ENCODE assay signal across 34 cellular contexts in genomic region chr16:30769379-30770089, GRCh38. TPM values are rescaled to one million over a fixed set of nuclear protein-coding genes. Genes with fewer than 3 reads are reported as not detected.
DNase-seq lines count a peak whose midpoint lies in the region; ATAC-seq and TF ChIP-seq lines count a peak whose summit lies in the region.
"Had no signal": no experiment of that assay in that cellular context is flagged by ENCODE, and none has a peak within 500 bp of the region (broad histone marks: within the 10 kb centered on the region; RNA-seq: fewer than 3 reads in every experiment).

No MANE protein-coding gene starts in this region.

- no peak overlapping the region for H3K27ac ChIP-seq in lower lobe of right lung
- H3K27ac ChIP-seq: breast epithelium, HL-60, SJCRH30, thoracic aorta, uterus, WERI-Rb-1 had no signal

- H3K27ac Mint-ChIP-seq in CD14-positive monocyte, result peak overlapping the region in 1 of 7 donors; percentile 54
- no peak overlapping the region for H3K27ac Mint-ChIP-seq in activated B cell treated with CpG ODN at 0.5 μM for 24 hours
- H3K27ac Mint-ChIP-seq: activated CD4-positive, alpha-beta T cell treated with anti-CD3 and anti-CD28 coated beads, Interleukin-2, amount 10 ng/mL, durations not matched to agents 24 days and 14 days; activated naive CD4-positive, alpha-beta T cell treated with anti-CD3 and anti-CD28 coated beads, Interleukin-2, amount 50 U/mL, for 72 hours; activated T-helper 2 cell treated with anti-CD3 and anti-CD28 coated beads, Interferon-gamma antibody, Interleukin-2, Interleukin-4, amounts not matched to agents 10 μg/mL and 5 μg/mL and 100 μg/mL, durations not matched to agents 14 hours and 24 hours and 36 hours; CD4-positive, CD25-positive, alpha-beta regulatory T cell had no signal

- TF ChIP-seq CTCF in CD14-positive monocyte (IDR thresholded peaks at IDR 0.05), result no peak
- TF ChIP-seq CTCF in activated B cell treated with CpG ODN at 0.5 μM for 24 hours (IDR thresholded peaks at IDR 0.05), result no peak
- TF ChIP-seq CTCF in lower lobe of right lung (IDR thresholded peaks at IDR 0.05), result no peak

- peaks cover 7% of the 10 kb centered on the region for H3K4me1 Mint-ChIP-seq in CD14-positive monocyte
- peaks cover 29% of the 10 kb centered on the region for H3K4me1 Mint-ChIP-seq in activated B cell treated with CpG ODN at 0.5 μM for 24 hours

- H3K36me3 ChIP-seq in lower lobe of right lung, result peaks cover 100% of the 10 kb centered on the region
- H3K36me3 ChIP-seq: uterus had no signal

- peaks cover 0 to 2% (median 0%) of the 10 kb centered on the region in 3 donors for H3K27me3 Mint-ChIP-seq in CD14-positive monocyte (ENCODE audit: low read depth in 3 of 3)
- no peaks in the 10 kb centered on the region for H3K27me3 Mint-ChIP-seq in activated B cell treated with CpG ODN at 0.5 μM for 24 hours
- H3K27me3 Mint-ChIP-seq: activated CD4-positive, alpha-beta T cell treated with anti-CD3 and anti-CD28 coated beads, Interleukin-2, amount 10 ng/mL, durations not matched to agents 24 days and 14 days; CD4-positive, CD25-positive, alpha-beta regulatory T cell; stimulated activated naive CD8-positive, alpha-beta T cell treated with anti-CD3 and anti-CD28 coated beads, Interleukin-15, amount 100 ng/mL, for 72 hours had no signal

- H3K4me3 Mint-ChIP-seq in CD14-positive monocyte (no peak overlapping the region), activated B cell treated with CpG ODN at 0.5 μM for 24 hours (no peak overlapping the region)
- H3K4me3 Mint-ChIP-seq: activated CD4-positive, alpha-beta T cell treated with anti-CD3 and anti-CD28 coated beads, Interleukin-2, amount 10 ng/mL, durations not matched to agents 24 days and 14 days; immature natural killer cell; stimulated activated naive CD8-positive, alpha-beta T cell treated with anti-CD3 and anti-CD28 coated beads, Interleukin-15, amount 100 ng/mL, for 72 hours had no signal

- H3K4me1 ChIP-seq in lower lobe of right lung, result peaks cover 1% of the 10 kb centered on the region
- H3K4me1 ChIP-seq: breast epithelium, SJCRH30, uterus had no signal

- no peak overlapping the region for H3K4me3 ChIP-seq in lower lobe of right lung
- H3K4me3 ChIP-seq: breast epithelium, SJCRH30, smooth muscle cell, thoracic aorta, uterus had no signal

- intact Hi-C loops in CD14-positive monocyte (cut with micrococcal nuclease) (loop anchor here in 1 of 2 donors (10.0 kb wide), 1 partner anchor 155 kb away; the partner anchor contains the start of gene FBXL19), activated B cell treated with CpG ODN at 0.5 μM for 24 hours (cut with micrococcal nuclease) (loop anchor here (5.0 kb wide), 1 partner anchor 38 kb away; no protein-coding TSS in a partner anchor), lower lobe of right lung (cut with DNase I) (no loop called here)

- POLR2A ChIA-PET in activated B cell treated with CpG ODN at 0.5 μM for 24 hours (lab: Charles Lee), result interaction anchor here (0.6 to 1.0 kb wide), 4 partner anchors 21 to 900 kb away, joined by 3 to 10 read pairs (median 4); partner anchors contain the start of gene PHKG2

- peaks cover 87 to 100% of the 10 kb centered on the region in 2 donors for H3K36me3 Mint-ChIP-seq in CD14-positive monocyte
- peaks cover 95% of the 10 kb centered on the region for H3K36me3 Mint-ChIP-seq in activated B cell treated with CpG ODN at 0.5 μM for 24 hours (ENCODE audit: low read depth)

- CTCF ChIA-PET in activated B cell treated with CpG ODN at 0.5 μM for 24 hours (lab: Charles Lee), result no interaction called here

- no peaks in the 10 kb centered on the region for H3K27me3 ChIP-seq in lower lobe of right lung (ENCODE audit: low read depth)
- H3K27me3 ChIP-seq: breast epithelium, SJCRH30, uterus had no signal

- no peaks in the 10 kb centered on the region for H3K9me3 Mint-ChIP-seq in CD14-positive monocyte
- H3K9me3 Mint-ChIP-seq in activated B cell treated with CpG ODN at 0.5 μM for 24 hours, result no peaks in the 10 kb centered on the region
- H3K9me3 Mint-ChIP-seq: activated CD4-positive, alpha-beta T cell treated with anti-CD3 and anti-CD28 coated beads, Interleukin-2, amount 10 ng/mL, durations not matched to agents 24 days and 14 days; activated naive CD4-positive, alpha-beta T cell treated with anti-CD3 and anti-CD28 coated beads, Interleukin-2, amount 50 U/mL, for 72 hours; activated T-helper 2 cell treated with anti-CD3 and anti-CD28 coated beads, Interferon-gamma antibody, Interleukin-2, Interleukin-4, amounts not matched to agents 10 μg/mL and 5 μg/mL and 100 μg/mL, durations not matched to agents 14 hours and 24 hours and 36 hours; CD4-positive, CD25-positive, alpha-beta regulatory T cell; stimulated activated naive CD8-positive, alpha-beta T cell treated with anti-CD3 and anti-CD28 coated beads, Interleukin-15, amount 100 ng/mL, for 72 hours had no signal

- ATAC-seq in activated B cell treated with CpG ODN at 0.5 μM for 24 hours (ENCODE audit: low read depth) (peak; percentile 64), lower lobe of right lung (no peak), GM19455 (IDR thresholded peaks at IDR 0.05; ENCODE audit: unreplicated experiment) (no peak)
- ATAC-seq: activated naive CD4-positive, alpha-beta T cell treated with anti-CD3 and anti-CD28 coated beads, Interleukin-2, amount 50 U/mL, for 72 hours; HCT116; left colon; Panc1; right cardiac atrium; stimulated activated naive CD8-positive, alpha-beta T cell treated with anti-CD3 and anti-CD28 coated beads, Interleukin-15, amount 100 ng/mL, for 72 hours had no signal

- no peaks in the 10 kb centered on the region for H3K9me3 ChIP-seq in lower lobe of right lung
- H3K9me3 ChIP-seq: breast epithelium, SJCRH30, thoracic aorta, uterus had no signal

- DNase-seq in CD14-positive monocyte (ENCODE audit: low spot score), result peak; percentile 34
- no peak for DNase-seq in activated B cell treated with CpG ODN at 0.5 μM for 24 hours
- peak; percentile 30 for DNase-seq in lower lobe of right lung
- no peak for DNase-seq in HPDE6-E6E7 (ENCODE audit: extremely low spot score)
- no peak for DNase-seq in UCSD-AML1 (lab: John Stamatoyannopoulos, UW; ENCODE audit: unreplicated experiment)
- DNase-seq: activated CD4-positive, alpha-beta T cell treated with anti-CD3 and anti-CD28 coated beads, Interleukin-2, amount 10 ng/mL, durations not matched to agents 24 days and 14 days; activated CD8-positive, alpha-beta memory T cell treated with anti-CD3 and anti-CD28 coated beads for 24 hours; activated T-cell treated with anti-CD3 and anti-CD28 coated beads for 4 hours; CD4-positive, CD25-positive, alpha-beta regulatory T cell; DND-41; GF-D8; immature natural killer cell; Kasumi-1; left colon; mesenchymal stem cell; NCI-H2029 treated with DMSO at 0.1 percent for 48 hours; NCI-H226; NCI-H748 treated with DMSO at 0.1 percent for 48 hours; SJCRH30; stimulated activated CD4-positive, alpha-beta T cell treated with anti-CD3 and anti-CD28 coated beads, Interleukin-1b, Interleukin-23, amount 100 ng/mL, for 48 hours; stimulated activated naive CD8-positive, alpha-beta T cell treated with anti-CD3 and anti-CD28 coated beads, Interleukin-15, amount 100 ng/mL, for 72 hours; T-helper 9 cell; uterus; WERI-Rb-1 had no signal

RNA-seq across cellular contexts. Expression of gene RNF40, which starts 7.4 kb away (rescaled TPM):
- polyA plus RNA-seq in CD14-positive monocyte, result 10 to 100 TPM; 14.8 to 34.9 TPM
- total RNA-seq in activated B cell treated with CpG ODN at 0.5 μM for 24 hours (99.6 and 117 TPM in 2 replicates), lower lobe of right lung (95.9 TPM)

RNA-seq across cellular contexts. Expression of gene CFAP119, which starts 7.7 kb away (rescaled TPM):
- 1 to 10 TPM; 2.4 to 3.5 TPM for polyA plus RNA-seq in CD14-positive monocyte
- total RNA-seq in activated B cell treated with CpG ODN at 0.5 μM for 24 hours (6.2 and 8.8 TPM in 2 replicates), lower lobe of right lung (11.1 TPM)

RNA-seq across cellular contexts. Expression of gene ZNF629, which starts 17.5 kb away (rescaled TPM):
- polyA plus RNA-seq in CD14-positive monocyte, result under 1 TPM; 0.27 to 0.73 TPM
- total RNA-seq in activated B cell treated with CpG ODN at 0.5 μM for 24 hours (9.1 and 9.3 TPM in 2 replicates), lower lobe of right lung (11.9 TPM)

RNA-seq across cellular contexts. Expression of gene PHKG2, which starts 21.3 kb away (rescaled TPM):
- 10 to 100 TPM; 45.4 to 54.2 TPM for polyA plus RNA-seq in CD14-positive monocyte
- 45.3 and 51.4 TPM in 2 replicates for total RNA-seq in activated B cell treated with CpG ODN at 0.5 μM for 24 hours
- total RNA-seq in lower lobe of right lung, result 25.5 TPM

Comparison
In these comparisons a context has a peak if more than half of its experiments do, and no peak if none do; other contexts are left out.
1. DNase-seq: peak in CD14-positive monocyte (single experiment) and lower lobe of right lung (single experiment); none in activated B cell treated with CpG ODN at 0.5 μM for 24 hours (single experiment), HPDE6-E6E7 (single experiment) and UCSD-AML1 (single experiment).